ENCODE assay signal across 9 cellular contexts in the genomic region with DNA sequence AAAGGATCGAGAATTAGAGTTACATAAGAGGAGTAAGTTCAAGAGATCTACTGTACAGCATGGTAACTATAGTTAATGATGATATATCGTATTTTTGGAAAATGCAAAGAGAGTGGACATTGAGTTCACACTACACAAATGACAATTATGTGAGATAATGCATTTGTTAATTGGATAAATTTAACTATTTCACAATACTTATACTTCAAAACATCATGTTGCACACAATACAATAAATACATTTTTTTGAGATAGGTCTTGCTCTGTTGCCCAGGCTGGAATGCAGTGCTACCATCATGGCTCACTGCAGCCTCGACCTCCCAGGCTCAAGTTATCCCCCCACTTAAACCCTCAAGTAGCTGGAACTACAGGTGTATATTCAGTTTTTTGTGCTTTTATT. TPM values are rescaled to one million over a fixed set of nuclear protein-coding genes. Genes with fewer than 3 reads are reported as not detected.
"Had no signal": no experiment of that assay in that cellular context is flagged by ENCODE, and none has a peak within 500 bp of the region (broad histone marks: within the 10 kb centered on the region; RNA-seq: fewer than 3 reads in every experiment).

No MANE protein-coding gene starts in this region.

- H3K4me3 ChIP-seq: GM23338 had no signal

- ATAC-seq: GM23338 had no signal

- DNase-seq: H9, HCEC 1CT, KBM-7 had no signal

- H3K27ac ChIP-seq: KMS-11 had no signal

- FAIRE-seq: H1, H54, HTR-8/SVneo had no signal

- H3K4me2 ChIP-seq: GM23338, KMS-11 had no signal

- H2AFZ ChIP-seq: GM23338 had no signal

- H3K9ac ChIP-seq: KMS-11 had no signal

RNA-seq across cellular contexts. Expression of a gene that starts 8.1 kb away (rescaled TPM):
- total RNA-seq: GM23338, H1, HT-29 had no signal

RNA-seq across cellular contexts. Expression of a gene that starts 17.9 kb away (rescaled TPM):
- total RNA-seq: HT-29 had no signal
